Comparison of ENCODE assay signal across 6 cellular contexts in the genomic region with DNA sequence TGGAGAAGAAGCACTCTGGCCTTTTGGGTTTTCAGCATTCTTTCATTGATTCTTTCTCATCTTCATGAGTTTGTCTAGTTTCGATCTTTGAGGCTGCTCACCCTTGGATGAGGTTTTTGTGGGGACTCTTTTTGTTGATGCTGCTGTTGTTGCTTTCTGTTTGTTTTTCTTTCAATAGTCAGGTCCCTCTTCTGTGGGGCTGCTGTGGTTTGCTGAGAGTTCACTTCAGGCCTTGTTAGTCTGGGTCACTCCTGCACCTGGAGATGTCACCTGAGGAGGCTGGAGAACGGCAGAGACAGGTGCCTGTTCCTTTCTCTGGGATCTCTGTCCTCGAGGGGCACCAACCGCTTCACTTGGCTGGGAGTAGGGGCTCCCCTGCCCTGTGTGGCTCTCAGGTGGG.
"Had no signal": no experiment of that assay in that cellular context is flagged by ENCODE, and none has a peak within 500 bp of the region (broad histone marks: within the 10 kb centered on the region; RNA-seq: fewer than 3 reads in every experiment).

No MANE protein-coding gene starts in this region.

- H3K27ac ChIP-seq: HL-60 had no signal

- ATAC-seq: GM23338, HCT116 had no signal

- H3K4me2 ChIP-seq: GM23338 had no signal

- DNase-seq: HFFc6, IMR-90 had no signal

- H3K9me3 ChIP-seq: HAP-1 had no signal

- H3K27ac Mint-ChIP-seq: GM23338, HFFc6 had no signal

- H2AFZ ChIP-seq: GM23338 had no signal

- H3K4me3 Mint-ChIP-seq: GM23338, HFFc6 had no signal

- H3K4me1 ChIP-seq: HAP-1 had no signal

- H3K4me3 ChIP-seq: GM23338, HAP-1 had no signal

- H3K36me3 ChIP-seq: HAP-1 had no signal
